Comparison of ENCODE assay signal across 15 cellular contexts in the genomic region with DNA sequence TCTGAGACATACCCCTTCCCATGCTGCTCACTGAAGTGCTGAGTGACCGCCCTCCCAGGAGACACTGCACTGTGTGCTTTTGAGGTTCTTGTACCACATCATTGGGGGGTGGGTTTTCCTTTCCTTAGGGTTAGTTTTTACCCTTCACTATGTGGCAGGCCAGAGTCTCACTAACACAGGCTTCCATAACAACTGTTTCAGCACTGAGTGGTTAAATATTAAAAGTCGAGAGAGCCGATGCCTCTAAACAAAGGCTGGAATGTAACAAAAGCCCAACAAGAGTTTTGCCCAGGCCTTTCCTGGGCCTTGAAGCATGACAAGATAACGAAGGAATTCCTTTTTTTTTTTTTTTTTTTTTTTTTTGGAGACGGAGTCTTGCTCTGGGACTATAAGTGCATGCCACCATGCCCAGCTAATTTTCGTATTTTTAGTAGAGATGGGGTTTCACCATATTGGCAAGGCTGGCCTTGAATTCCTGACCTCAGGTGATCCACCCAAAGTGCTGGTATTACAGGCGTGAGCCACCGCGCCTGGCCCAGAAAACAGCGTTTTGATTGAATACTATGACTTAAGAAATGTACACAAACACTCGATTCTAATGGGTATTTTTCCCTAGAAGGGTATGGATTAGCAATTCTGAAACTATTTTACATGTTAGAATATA.
"Had no signal": no experiment of that assay in that cellular context is flagged by ENCODE, and none has a peak within 500 bp of the region (broad histone marks: within the 10 kb centered on the region; RNA-seq: fewer than 3 reads in every experiment).

No MANE protein-coding gene starts in this region.

- DNase-seq: activated CD4-positive, alpha-beta T cell treated with anti-CD3 and anti-CD28 coated beads for 4 hours; activated CD8-positive, alpha-beta memory T cell treated with anti-CD3 and anti-CD28 coated beads for 24 hours; activated naive CD4-positive, alpha-beta T cell treated with anti-CD3 and anti-CD28 coated beads, Interleukin-2, amount 50 U/mL, for 16 hours; amygdala; brain microvascular endothelial cell; cerebellar nuclear complex; effector memory CD8-positive, alpha-beta T cell; erythroblast; hippocampal formation; left colon; right cardiac atrium; T-helper 9 cell had no signal

- ATAC-seq: effector memory CD8-positive, alpha-beta T cell; left colon; right cardiac atrium had no signal

- H3K4me3 ChIP-seq: tibial nerve had no signal

- H3K27me3 ChIP-seq: brain microvascular endothelial cell, tibial nerve had no signal

- H3K36me3 ChIP-seq: brain microvascular endothelial cell, tibial nerve had no signal

- H3K9me3 ChIP-seq: tibial nerve had no signal

- H3K4me3 Mint-ChIP-seq: dendritic cell treated with granulocyte-macrophage colony-stimulating factor and Interleukin-4, amounts not matched to agents 40 ng/mL and 50 ng/mL, for 4 days; effector memory CD8-positive, alpha-beta T cell; stimulated activated effector memory CD8-positive, alpha-beta T cell treated with anti-CD3 and anti-CD28 coated beads, Interleukin-12 subunit alpha, Interleukin-12 subunit beta, amount 100 ng/mL, for 72 hours had no signal

- H3K36me3 Mint-ChIP-seq: stimulated activated effector memory CD8-positive, alpha-beta T cell treated with anti-CD3 and anti-CD28 coated beads, Interleukin-12 subunit alpha, Interleukin-12 subunit beta, amount 100 ng/mL, for 72 hours had no signal

- H3K27ac Mint-ChIP-seq: dendritic cell treated with granulocyte-macrophage colony-stimulating factor and Interleukin-4, amounts not matched to agents 40 ng/mL and 50 ng/mL, for 4 days; effector memory CD8-positive, alpha-beta T cell; stimulated activated effector memory CD8-positive, alpha-beta T cell treated with anti-CD3 and anti-CD28 coated beads, Interleukin-12 subunit alpha, Interleukin-12 subunit beta, amount 100 ng/mL, for 72 hours had no signal

- H3K9me3 Mint-ChIP-seq: effector memory CD8-positive, alpha-beta T cell had no signal

- H3K27ac ChIP-seq: brain microvascular endothelial cell, tibial nerve had no signal
